11 cellular contexts compared by ENCODE assay signal in genomic region chr1:2687638-2688620, GRCh38. TPM values are rescaled to one million over a fixed set of nuclear protein-coding genes. Genes with fewer than 3 reads are reported as not detected.
DNase-seq lines count a peak whose midpoint lies in the region; ATAC-seq and TF ChIP-seq lines count a peak whose summit lies in the region.
"Not testable (repeated sequence)": the region's sequence is repeated elsewhere in the genome, so short reads cannot be mapped to it uniquely, and the experiment has no call there.
"Had no signal": no experiment of that assay in that cellular context is flagged by ENCODE, and none has a peak within 500 bp of the region (broad histone marks: within the 10 kb centered on the region; RNA-seq: fewer than 3 reads in every experiment).

No MANE protein-coding gene starts in this region.

- H3K27me3 ChIP-seq in esophagus muscularis mucosa = peaks cover 0 to 16% (median 0%) of the 10 kb centered on the region in 4 donors
- not testable (repeated sequence) for H3K27me3 ChIP-seq in sigmoid colon; aorta (ENCODE audit: control insufficient read depth in 1 of 2, insufficient read depth in 2 of 2, low read length in 1 of 2)

- H3K4me3 Mint-ChIP-seq in activated CD4-positive, alpha-beta memory T cell treated with anti-CD3 and anti-CD28 coated beads for 36 hours; activated naive CD4-positive, alpha-beta T cell treated with anti-CD3 and anti-CD28 coated beads, Interleukin-2, amount 10 ng/mL, durations not matched to agents 7 days and 5 days: not testable (repeated sequence)

- TF ChIP-seq CTCF in esophagus muscularis mucosa (IDR thresholded peaks at IDR 0.05); sigmoid colon (IDR thresholded peaks at IDR 0.05): not testable (repeated sequence)

- H3K27ac ChIP-seq in esophagus muscularis mucosa (replicated peaks in 1 of 4); sigmoid colon; aorta (ENCODE audit: low read depth in 1 of 2, low read length in 2 of 2): not testable (repeated sequence)

- POLR2A ChIA-PET in activated CD4-positive, alpha-beta memory T cell treated with anti-CD3 and anti-CD28 coated beads for 36 hours (lab: Charles Lee) = not testable (repeated sequence)

- H3K36me3 Mint-ChIP-seq in activated CD4-positive, alpha-beta memory T cell treated with anti-CD3 and anti-CD28 coated beads for 36 hours; activated naive CD4-positive, alpha-beta T cell treated with anti-CD3 and anti-CD28 coated beads, Interleukin-2, amount 10 ng/mL, durations not matched to agents 7 days and 5 days: not testable (repeated sequence)

- H3K9me3 Mint-ChIP-seq in activated CD4-positive, alpha-beta memory T cell treated with anti-CD3 and anti-CD28 coated beads for 36 hours; activated naive CD4-positive, alpha-beta T cell treated with anti-CD3 and anti-CD28 coated beads, Interleukin-2, amount 10 ng/mL, durations not matched to agents 7 days and 5 days: not testable (repeated sequence)

- H3K9me3 ChIP-seq in esophagus muscularis mucosa; sigmoid colon; aorta (ENCODE audit: control insufficient read depth, low read length): not testable (repeated sequence)

- H3K36me3 ChIP-seq in esophagus muscularis mucosa; sigmoid colon; aorta (ENCODE audit: control insufficient read depth in 1 of 2, insufficient read depth in 2 of 2, low read length in 1 of 2): not testable (repeated sequence)

- TF ChIP-seq POLR2A in esophagus muscularis mucosa (IDR thresholded peaks at IDR 0.05; ENCODE audit: low read depth); sigmoid colon (IDR thresholded peaks at IDR 0.05): not testable (repeated sequence)

- DNase-seq in H4 (ENCODE audit: low spot score) (peak; percentile 8), esophagus muscularis mucosa (ENCODE audit: extremely low spot score) (peak; percentile 74), islet precursor cell (peak; percentile 37), mesenteric fat pad (ENCODE audit: low spot score) (peak; percentile 90), sigmoid colon (peak; percentile 76), aorta (peak; percentile 70 to 83)
- DNase-seq in activated CD4-positive, alpha-beta memory T cell treated with anti-CD3 and anti-CD28 coated beads for 36 hours = peak; percentile 16
- peak; percentile 35 for DNase-seq in activated naive CD4-positive, alpha-beta T cell treated with anti-CD3 and anti-CD28 coated beads, Interleukin-2, amount 10 ng/mL, durations not matched to agents 7 days and 5 days

- not testable (repeated sequence) for H3K27ac Mint-ChIP-seq in activated CD4-positive, alpha-beta memory T cell treated with anti-CD3 and anti-CD28 coated beads for 36 hours; activated naive CD4-positive, alpha-beta T cell treated with anti-CD3 and anti-CD28 coated beads, Interleukin-2, amount 10 ng/mL, durations not matched to agents 7 days and 5 days

- peaks cover 19% of the 10 kb centered on the region for H3K27me3 Mint-ChIP-seq in activated CD4-positive, alpha-beta memory T cell treated with anti-CD3 and anti-CD28 coated beads for 36 hours
- H3K27me3 Mint-ChIP-seq in activated naive CD4-positive, alpha-beta T cell treated with anti-CD3 and anti-CD28 coated beads, Interleukin-2, amount 10 ng/mL, durations not matched to agents 7 days and 5 days = not testable (repeated sequence)

- CTCF ChIA-PET in activated CD4-positive, alpha-beta memory T cell treated with anti-CD3 and anti-CD28 coated beads for 36 hours (lab: Charles Lee); activated naive CD4-positive, alpha-beta T cell treated with anti-CD3 and anti-CD28 coated beads, Interleukin-2, amount 10 ng/mL, durations not matched to agents 7 days and 5 days (lab: Charles Lee): not testable (repeated sequence)

- H3K4me1 ChIP-seq in esophagus muscularis mucosa; sigmoid colon; aorta (ENCODE audit: control insufficient read depth in 1 of 2, insufficient read depth in 2 of 2, low read length in 2 of 2): not testable (repeated sequence)

- intact Hi-C loops in activated CD4-positive, alpha-beta memory T cell treated with anti-CD3 and anti-CD28 coated beads for 36 hours (cut with micrococcal nuclease); esophagus muscularis mucosa (cut with DNase I); sigmoid colon (cut with DNase I); aorta (cut with DNase I): not testable (repeated sequence)

- ATAC-seq in aorta (ENCODE audit: low FRiP score) = not testable (repeated sequence)

- TF ChIP-seq EP300 in esophagus muscularis mucosa (IDR thresholded peaks at IDR 0.05); sigmoid colon (IDR thresholded peaks at IDR 0.05): not testable (repeated sequence)

- not testable (repeated sequence) for H3K4me3 ChIP-seq in esophagus muscularis mucosa; sigmoid colon; aorta (ENCODE audit: low read length in 2 of 2)

- WGBS in esophagus muscularis mucosa = 56% methylated on average over 6 of the region's 27 CpGs
- WGBS in sigmoid colon, 2 donors = 39 to 52% methylated on average over 26 of the region's 27 CpGs
- 53 to 57% methylated on average over 21 to 26 of the region's 27 CpGs for WGBS in aorta, 2 donors

- not testable (repeated sequence) for H3K4me1 Mint-ChIP-seq in activated CD4-positive, alpha-beta memory T cell treated with anti-CD3 and anti-CD28 coated beads for 36 hours (ENCODE audit: low read depth); activated naive CD4-positive, alpha-beta T cell treated with anti-CD3 and anti-CD28 coated beads, Interleukin-2, amount 10 ng/mL, durations not matched to agents 7 days and 5 days

RNA-seq across cellular contexts. Expression of gene MMEL1, which starts 55.1 kb away (rescaled TPM):
- not detected in 2 replicates for total RNA-seq in H4 (2014; rRNA removed; shearing (Covaris generic))
- total RNA-seq in activated CD4-positive, alpha-beta memory T cell treated with anti-CD3 and anti-CD28 coated beads for 36 hours = 1 to 10 TPM in 1 of 2 experiments, under 1 TPM in 1; 1.00 to 1.2 TPM
- total RNA-seq in esophagus muscularis mucosa = 1 to 10 TPM in 1 of 4 donors, under 1 TPM in 2, not detected in 1; 0.78 to 1.7 (median 0.80) TPM
- total RNA-seq in mesenteric fat pad = 3.2 TPM
- total RNA-seq in sigmoid colon = 1 to 10 TPM in 2 of 4 donors, under 1 TPM in 1, not detected in 1; 0.66 to 3.4 (median 2.9) TPM
- 10 to 100 TPM in 2 of 3 donors, 1 to 10 TPM in 1; 5.0 to 37.2 (median 14.8) TPM for polyA plus RNA-seq in sigmoid colon
- total RNA-seq in aorta = 1 to 10 TPM in 1 of 2 donors, under 1 TPM in 1; 0.94 to 2.4 TPM
- 1 to 10 TPM in 1 of 2 donors, under 1 TPM in 1; 0.63 to 1.8 TPM for polyA plus RNA-seq in aorta
- total RNA-seq: A673, GM23248, PC-3 had no signal
- polyA plus RNA-seq: GM23248 had no signal

Comparison
In these comparisons a context has a peak if more than half of its experiments do, and no peak if none do; other contexts are left out.
1. DNase-seq: peak in every context shown above with its lines; median percentile 90 in mesenteric fat pad; 76 in aorta; 76 in sigmoid colon; 74 in esophagus muscularis mucosa; 37 in islet precursor cell; 35 in activated naive CD4-positive, alpha-beta T cell treated with anti-CD3 and anti-CD28 coated beads, Interleukin-2, amount 10 ng/mL, durations not matched to agents 7 days and 5 days; 16 in activated CD4-positive, alpha-beta memory T cell treated with anti-CD3 and anti-CD28 coated beads for 36 hours; 8 in H4.